8 cellular contexts compared by ENCODE assay signal in the genomic region with DNA sequence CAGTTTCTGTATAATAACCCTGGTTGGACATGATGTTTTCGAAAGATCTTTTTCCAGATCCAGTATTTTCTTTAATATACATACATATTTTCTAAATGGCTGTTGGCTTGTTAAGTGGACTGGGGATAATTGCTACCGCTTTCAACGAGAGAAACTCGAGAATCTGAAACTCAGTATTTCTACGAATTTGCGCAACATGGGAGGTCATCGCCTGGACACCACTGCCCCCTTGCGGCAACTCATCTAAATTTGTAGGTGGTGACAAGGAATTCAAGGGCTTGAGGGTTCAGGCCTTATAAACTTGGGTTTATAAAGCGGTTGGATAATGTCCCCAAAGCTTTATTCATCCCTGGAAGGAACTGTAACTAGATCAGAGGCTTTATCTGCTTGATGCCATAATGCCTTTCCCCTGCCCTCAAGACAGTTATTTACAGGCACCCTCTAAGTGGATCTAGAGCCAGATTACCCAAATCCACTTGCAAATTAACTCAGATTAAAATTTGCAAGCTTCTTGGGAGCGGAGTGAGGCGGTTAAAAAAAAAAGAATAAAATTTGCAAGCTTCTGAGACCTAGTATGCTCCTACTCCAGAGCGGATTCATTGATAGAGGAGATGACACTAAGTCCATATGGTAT. TPM values are rescaled to one million over a fixed set of nuclear protein-coding genes. Genes with fewer than 3 reads are reported as not detected.
DNase-seq lines count a peak whose midpoint lies in the region; ATAC-seq and TF ChIP-seq lines count a peak whose summit lies in the region.

No MANE protein-coding gene starts in this region.

- DNase-seq in LHCN-M2 (ENCODE audit: low read depth) (peak; percentile 64), T-cell (peak; percentile 22 to 76 (median 61)), amniotic stem cell (lab: John Stamatoyannopoulos, UW) (peak; percentile 40), hepatic stellate cell (ENCODE audit: low spot score) (peak; percentile 74), retinal pigment epithelial cell (ENCODE audit: low read depth) (peak; percentile 22), GOT3 (lab: John Stamatoyannopoulos, UW) (no peak)

- H3K9me3 Mint-ChIP-seq in T-cell: no peaks in the 10 kb centered on the region

- H3K27me3 Mint-ChIP-seq in T-cell: peaks cover 33 to 39% of the 10 kb centered on the region in 2 donors

- peaks cover 15 to 18% (median 17%) of the 10 kb centered on the region in 3 donors for H3K4me1 Mint-ChIP-seq in T-cell

- no peaks in the 10 kb centered on the region for H3K9me3 ChIP-seq in ES-I3 (ENCODE audit: control insufficient read depth, insufficient read depth, low read length)

- CTCF ChIA-PET in T-cell (lab: Charles Lee): interaction anchor here (0.5 to 3.1 kb wide), 14 partner anchors 9 to 1218 kb away, joined by 3 to 108 read pairs (median 11); no protein-coding TSS in a partner anchor

- no peaks in the 10 kb centered on the region for H3K36me3 ChIP-seq in ES-I3 (ENCODE audit: insufficient read depth, low read length)

- ATAC-seq in GM21737 (IDR thresholded peaks at IDR 0.05; ENCODE audit: unreplicated experiment) (peak; percentile 59), T-cell (replicated peaks in 1 of 4) (peak; percentile 25 to 37 (median 30))

- H3K9ac ChIP-seq in ES-I3 (ENCODE audit: low read depth, low read length): peak overlapping the region; percentile 41; the same call in 1 of the 2 replicates

- H3K4me3 Mint-ChIP-seq in T-cell: peak overlapping the region; percentile 84 to 89 (median 88)

- H3K4me3 ChIP-seq in retinal pigment epithelial cell (ENCODE audit: low read length): peak overlapping the region; percentile 50

- H3K27ac Mint-ChIP-seq in T-cell: no peak overlapping the region

- H3K4me1 ChIP-seq in ES-I3 (ENCODE audit: insufficient read depth, low read length): no peaks in the 10 kb centered on the region

- POLR2A ChIA-PET in T-cell (lab: Charles Lee): no interaction called here

- peak; percentile 87 for TF ChIP-seq CTCF in retinal pigment epithelial cell (conservative IDR thresholded peaks at IDR 0.05; ENCODE audit: low read depth, low read length)

- H3K36me3 Mint-ChIP-seq in T-cell: no peaks in the 10 kb centered on the region

RNA-seq across cellular contexts. Expression of a gene that starts 21.3 kb away (rescaled TPM):
- total RNA-seq in LHCN-M2 (2014; rRNA removed) (not detected in 2 replicates), T-cell (not detected)
- not detected for polyA plus RNA-seq in LHCN-M2 (2012)

RNA-seq across cellular contexts. Expression of a gene that starts 37.9 kb away (rescaled TPM):
- total RNA-seq in LHCN-M2 (2014; rRNA removed) (not detected in 2 replicates), T-cell (not detected)
- polyA plus RNA-seq in LHCN-M2 (2012): not detected
